In genomic region chr2:231786177-231786916, GRCh38 we compare ENCODE assay signal across 8 cellular contexts. TPM values are rescaled to one million over a fixed set of nuclear protein-coding genes. Genes with fewer than 3 reads are reported as not detected.
DNase-seq lines count a peak whose midpoint lies in the region; ATAC-seq and TF ChIP-seq lines count a peak whose summit lies in the region.

Gene COPS7B (plus strand): TSS chr2:231786445. CDS start chr2:231788571, 2,126 bp downstream.

- no TSS peak for BruUV-seq in A673 (replicated peaks; lab: Mats Ljungman, UMichigan)

- POLR2A ChIA-PET in A673 (lab: Charles Lee; ENCODE audit: low non-redundant PET) = no interaction called here

- H3K9me3 ChIP-seq in A673 (ENCODE audit: low read depth, low read length, poor library complexity, severe bottlenecking) = no peaks in the 10 kb centered on the region

- CTCF ChIA-PET in A673 (lab: Charles Lee) = interaction anchor here (0.5 to 1.4 kb wide), 3 partner anchors 103 to 184 kb away, joined by 3 to 5 read pairs (median 4); no protein-coding TSS in a partner anchor

- intact Hi-C loops in A673 (cut with micrococcal nuclease; ENCODE audit: unreplicated experiment) = loop anchor here (10.0 kb wide), 1 partner anchor 112 kb away; no protein-coding TSS in a partner anchor

- peaks cover 13% of the 10 kb centered on the region for H3K36me3 ChIP-seq in A673 (ENCODE audit: insufficient read depth, low read length, poor library complexity, severe bottlenecking)

- H3K27me3 ChIP-seq in A673 (replicated peaks; ENCODE audit: insufficient read depth, low read depth, low read length, poor library complexity) = no peaks in the 10 kb centered on the region

- DNase-seq in A673 (ENCODE audit: low spot score) = peak; percentile 92
- DNase-seq in NCI-H226 = peak; percentile 78
- DNase-seq in activated CD4-positive, CD25-positive, alpha-beta regulatory T cell (lab: John Stamatoyannopoulos, UW) = peak; percentile 60 to 67 (median 64)
- peak in 58 of 61 donors; percentile 11 to 85 (median 66) for DNase-seq in caudate nucleus (lab: John Stamatoyannopoulos, UW)
- DNase-seq in iris pigment epithelial cell (ENCODE audit: low read depth) = peak; percentile 85
- peak; percentile 83 for DNase-seq in stimulated activated CD4-positive, alpha-beta T cell treated with anti-CD3 and anti-CD28 coated beads, Interleukin-12 subunit alpha, Interleukin-12 subunit beta, amount 100 ng/mL, for 4 hours

- peak within 1 kb of the TSS; percentile 91 for H3K4me3 ChIP-seq in A673 (ENCODE audit: low read depth, low read length, poor library complexity, severe bottlenecking)

- ATAC-seq in GM18861 (IDR thresholded peaks at IDR 0.05; ENCODE audit: unreplicated experiment) = peak; percentile 42
- peak; percentile 34 for ATAC-seq in HG03108 (IDR thresholded peaks at IDR 0.05; ENCODE audit: unreplicated experiment)

- H3K27ac ChIP-seq in A673 (ENCODE audit: low read depth, low read length, poor library complexity, severe bottlenecking) (peak within 1 kb of the TSS; percentile 77), caudate nucleus (ENCODE audit: low read depth, low read length) (peak within 1 kb of the TSS; percentile 46)

- TF ChIP-seq CTCF in A673 (conservative IDR thresholded peaks at IDR 0.05; ENCODE audit: low read depth, low read length) = peak; percentile 60

- peaks cover 11% of the 10 kb centered on the region for H3K4me1 ChIP-seq in A673 (ENCODE audit: insufficient read depth, low read length, poor library complexity, severe bottlenecking)

RNA-seq across cellular contexts. Expression of gene COPS7B, which starts in this region (rescaled TPM):
- total RNA-seq in A673 (2021) = 64.1 and 66.5 TPM in 2 replicates

Comparison
In these comparisons a context has a peak if more than half of its experiments do, and no peak if none do; other contexts are left out.
1. Peak in every context shown above with its lines: DNase-seq, ATAC-seq, H3K4me3 ChIP-seq and H3K27ac ChIP-seq.